8 cellular contexts compared by ENCODE assay signal in the genomic region with DNA sequence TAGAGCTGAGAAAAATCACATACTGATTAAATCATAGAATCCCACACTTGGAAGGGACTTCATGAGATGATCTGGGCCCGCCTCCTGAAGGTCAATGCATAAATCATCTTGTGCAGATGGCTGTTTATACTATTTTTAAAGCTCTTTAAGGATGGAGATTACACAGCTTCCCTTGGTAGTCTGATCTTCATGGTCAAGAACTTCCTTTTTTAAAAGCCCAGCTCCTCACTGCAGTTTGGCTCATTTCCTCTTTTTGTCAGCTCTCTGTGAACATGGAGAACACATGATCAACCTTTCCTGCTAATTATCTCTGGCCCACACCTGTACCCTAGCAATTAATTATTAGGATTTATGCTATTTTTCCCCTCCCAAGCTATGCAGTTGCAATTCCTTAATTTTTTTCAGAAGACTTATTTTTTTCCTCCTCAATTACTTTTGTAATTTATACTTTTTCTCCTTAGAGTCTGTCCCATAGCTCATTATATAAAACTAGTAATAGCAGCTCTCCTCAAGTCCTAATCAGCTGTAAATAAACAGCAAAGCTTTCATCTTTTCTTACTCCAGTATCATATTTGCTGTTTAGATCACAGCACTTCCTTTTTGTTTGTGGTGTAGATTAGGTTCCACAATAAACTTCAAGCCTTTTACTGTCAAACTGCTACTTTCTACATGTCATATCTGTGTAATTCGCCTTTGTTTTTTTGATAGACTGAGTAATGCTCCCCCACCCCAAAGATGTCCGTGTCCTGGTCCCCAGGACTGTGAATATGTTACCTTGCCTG. TPM values are rescaled to one million over a fixed set of nuclear protein-coding genes. Genes with fewer than 3 reads are reported as not detected.
A peak's percentile ranks its signal among the peaks of the same experiment; 100 is the strongest.
DNase-seq lines count a peak whose midpoint lies in the region; ATAC-seq and TF ChIP-seq lines count a peak whose summit lies in the region.

No MANE protein-coding gene starts in this region.

- TF ChIP-seq CTCF in GM23338 (conservative IDR thresholded peaks at IDR 0.05; ENCODE audit: low read depth in 2 of 2) = no peak
- no peak for TF ChIP-seq CTCF in lower lobe of right lung (IDR thresholded peaks at IDR 0.05)

- no peaks in the 10 kb centered on the region for H4K20me1 ChIP-seq in GM23338 (replicated peaks; ENCODE audit: insufficient read depth)

- H3K27me3 ChIP-seq in GM23338 (ENCODE audit: insufficient read depth) = no peaks in the 10 kb centered on the region
- no peaks in the 10 kb centered on the region for H3K27me3 ChIP-seq in lower lobe of right lung (ENCODE audit: low read depth)
- no peaks in the 10 kb centered on the region for H3K27me3 ChIP-seq in effector memory CD4-positive, alpha-beta T cell (replicated peaks; ENCODE audit: control insufficient read depth, insufficient read depth, low read length, poor library complexity, severe bottlenecking)

- DNase-seq in GM23338 (ENCODE audit: low spot score) (no peak), Kasumi-1 (lab: John Stamatoyannopoulos, UW) (peak; percentile 96 to 97), lower lobe of right lung (no peak), AG08396 (ENCODE audit: low spot score) (no peak)
- DNase-seq in effector memory CD8-positive, alpha-beta T cell = no peak
- no peak for DNase-seq in activated CD4-positive, alpha-beta T cell treated with anti-CD3 and anti-CD28 coated beads, Interleukin-2, amount 50 U/mL, for 4 hours
- DNase-seq in effector memory CD4-positive, alpha-beta T cell = no peak

- H3K4me1 ChIP-seq in GM23338 (ENCODE audit: insufficient read depth) (no peaks in the 10 kb centered on the region), lower lobe of right lung (peaks cover 7% of the 10 kb centered on the region)
- no peaks in the 10 kb centered on the region for H3K4me1 ChIP-seq in effector memory CD4-positive, alpha-beta T cell (ENCODE audit: control insufficient read depth, insufficient read depth, low read length, poor library complexity, severe bottlenecking)

- no peak overlapping the region for H3K27ac ChIP-seq in GM23338 (ENCODE audit: low read depth)
- H3K27ac ChIP-seq in lower lobe of right lung = no peak overlapping the region
- H3K27ac ChIP-seq in effector memory CD4-positive, alpha-beta T cell (ENCODE audit: insufficient read depth, low read length, poor library complexity, severe bottlenecking) = no peak overlapping the region

- no peaks in the 10 kb centered on the region for H3K9me2 ChIP-seq in GM23338 (ENCODE audit: insufficient read depth)

- H3K4me3 Mint-ChIP-seq in GM23338 = no peak overlapping the region
- H3K4me3 Mint-ChIP-seq in effector memory CD8-positive, alpha-beta T cell = no peak overlapping the region

- no peaks in the 10 kb centered on the region for H3K9me3 Mint-ChIP-seq in GM23338
- H3K9me3 Mint-ChIP-seq in effector memory CD8-positive, alpha-beta T cell = no peaks in the 10 kb centered on the region

- H3K36me3 ChIP-seq in GM23338 (ENCODE audit: insufficient read depth) (no peaks in the 10 kb centered on the region), lower lobe of right lung (no peaks in the 10 kb centered on the region)
- no peaks in the 10 kb centered on the region for H3K36me3 ChIP-seq in effector memory CD4-positive, alpha-beta T cell (ENCODE audit: control insufficient read depth, insufficient read depth, low read length)

- peak overlapping the region; percentile 30; the same call in 1 of the 2 replicates for H2AFZ ChIP-seq in GM23338

- H3K4me1 Mint-ChIP-seq in GM23338 = peaks cover 5% of the 10 kb centered on the region; the same call in 2 of the 3 replicates
- no peaks in the 10 kb centered on the region for H3K4me1 Mint-ChIP-seq in effector memory CD8-positive, alpha-beta T cell (ENCODE audit: low read depth in 2 of 2)

- intact Hi-C loops in lower lobe of right lung (cut with DNase I) = no loop called here

- no peaks in the 10 kb centered on the region for H3K27me3 Mint-ChIP-seq in GM23338 (ENCODE audit: insufficient read depth, low read depth, poor library complexity)
- no peaks in the 10 kb centered on the region for H3K27me3 Mint-ChIP-seq in effector memory CD8-positive, alpha-beta T cell

- no peaks in the 10 kb centered on the region for H3F3A ChIP-seq in GM23338 (replicated peaks; ENCODE audit: low read depth)

- ATAC-seq in GM18861 (IDR thresholded peaks at IDR 0.05; ENCODE audit: unreplicated experiment) (peak; percentile 90), GM23338 (no peak), lower lobe of right lung (peak; percentile 41 to 56)
- ATAC-seq in effector memory CD8-positive, alpha-beta T cell (replicated peaks) = no peak

- H3K9me3 ChIP-seq in lower lobe of right lung = no peaks in the 10 kb centered on the region
- H3K9me3 ChIP-seq in effector memory CD4-positive, alpha-beta T cell (ENCODE audit: control insufficient read depth, low read length) = no peaks in the 10 kb centered on the region

- H3K4me3 ChIP-seq in GM23338 (no peak overlapping the region), lower lobe of right lung (no peak overlapping the region)
- H3K4me3 ChIP-seq in effector memory CD4-positive, alpha-beta T cell (ENCODE audit: insufficient read depth, low read depth, low read length, poor library complexity, severe bottlenecking) = no peak overlapping the region

- no peaks in the 10 kb centered on the region for H3K36me3 Mint-ChIP-seq in GM23338 (ENCODE audit: low read depth)
- no peaks in the 10 kb centered on the region for H3K36me3 Mint-ChIP-seq in effector memory CD8-positive, alpha-beta T cell (ENCODE audit: insufficient read depth)

- no peak overlapping the region for H3K4me2 ChIP-seq in GM23338

- no peak overlapping the region for H3K27ac Mint-ChIP-seq in GM23338
- H3K27ac Mint-ChIP-seq in effector memory CD8-positive, alpha-beta T cell = no peak overlapping the region

- no peaks in the 10 kb centered on the region for H3K79me2 ChIP-seq in GM23338 (replicated peaks; ENCODE audit: insufficient read depth)

TF ChIP-seq in GM23338, 12 proteins besides CTCF, POLR2A, EP300 and RAD21:
- no peak for TF ChIP-seq EZH2phosphoT487 (IDR thresholded peaks at IDR 0.05; ENCODE audit: unreplicated experiment)
- TF ChIP-seq, protein P1, sequence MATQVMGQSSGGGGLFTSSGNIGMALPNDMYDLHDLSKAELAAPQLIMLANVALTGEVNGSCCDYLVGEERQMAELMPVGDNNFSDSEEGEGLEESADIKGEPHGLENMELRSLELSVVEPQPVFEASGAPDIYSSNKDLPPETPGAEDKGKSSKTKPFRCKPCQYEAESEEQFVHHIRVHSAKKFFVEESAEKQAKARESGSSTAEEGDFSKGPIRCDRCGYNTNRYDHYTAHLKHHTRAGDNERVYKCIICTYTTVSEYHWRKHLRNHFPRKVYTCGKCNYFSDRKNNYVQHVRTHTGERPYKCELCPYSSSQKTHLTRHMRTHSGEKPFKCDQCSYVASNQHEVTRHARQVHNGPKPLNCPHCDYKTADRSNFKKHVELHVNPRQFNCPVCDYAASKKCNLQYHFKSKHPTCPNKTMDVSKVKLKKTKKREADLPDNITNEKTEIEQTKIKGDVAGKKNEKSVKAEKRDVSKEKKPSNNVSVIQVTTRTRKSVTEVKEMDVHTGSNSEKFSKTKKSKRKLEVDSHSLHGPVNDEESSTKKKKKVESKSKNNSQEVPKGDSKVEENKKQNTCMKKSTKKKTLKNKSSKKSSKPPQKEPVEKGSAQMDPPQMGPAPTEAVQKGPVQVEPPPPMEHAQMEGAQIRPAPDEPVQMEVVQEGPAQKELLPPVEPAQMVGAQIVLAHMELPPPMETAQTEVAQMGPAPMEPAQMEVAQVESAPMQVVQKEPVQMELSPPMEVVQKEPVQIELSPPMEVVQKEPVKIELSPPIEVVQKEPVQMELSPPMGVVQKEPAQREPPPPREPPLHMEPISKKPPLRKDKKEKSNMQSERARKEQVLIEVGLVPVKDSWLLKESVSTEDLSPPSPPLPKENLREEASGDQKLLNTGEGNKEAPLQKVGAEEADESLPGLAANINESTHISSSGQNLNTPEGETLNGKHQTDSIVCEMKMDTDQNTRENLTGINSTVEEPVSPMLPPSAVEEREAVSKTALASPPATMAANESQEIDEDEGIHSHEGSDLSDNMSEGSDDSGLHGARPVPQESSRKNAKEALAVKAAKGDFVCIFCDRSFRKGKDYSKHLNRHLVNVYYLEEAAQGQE (IDR thresholded peaks at IDR 0.05; ENCODE audit: unreplicated experiment) = no peak
- no peak for TF ChIP-seq EZH2 (IDR thresholded peaks at IDR 0.05; ENCODE audit: low read depth, unreplicated experiment)
- no peak for TF ChIP-seq CREB1 (CRISPR knock-in tag; IDR thresholded peaks at IDR 0.05; ENCODE audit: low read depth)
- no peak for TF ChIP-seq ZNF114 (CRISPR knock-in tag; IDR thresholded peaks at IDR 0.05)
- no peak for TF ChIP-seq STAT1 (IDR thresholded peaks at IDR 0.05; ENCODE audit: unreplicated experiment)

RNA-seq across cellular contexts. Expression of a gene that starts 25.7 kb away (rescaled TPM):
- not detected in 2 replicates for total RNA-seq in GM23338 (2014; rRNA removed; shearing (Covaris generic))
- not detected in 2 replicates for polyA plus RNA-seq in GM23338 (2016; fragmentation: Nextera tagmentation; extraction: Ambion mirVana)
- not detected for total RNA-seq in lower lobe of right lung

RNA-seq across cellular contexts. Expression of a gene that starts 52.3 kb away (rescaled TPM):
- total RNA-seq in GM23338 (2014; rRNA removed; shearing (Covaris generic)) = 2.8 and 4.1 TPM in 2 replicates
- 1.0 and 1.5 TPM in 2 replicates for polyA plus RNA-seq in GM23338 (2016; fragmentation: Nextera tagmentation; extraction: Ambion mirVana)
- total RNA-seq in lower lobe of right lung = 24.5 TPM

Comparison
In these comparisons a context has a peak if more than half of its experiments do, and no peak if none do; other contexts are left out.
1. ATAC-seq: peak in GM18861 (single experiment) and lower lobe of right lung (2 of 2); none in GM23338 (single experiment) and effector memory CD8-positive, alpha-beta T cell (single experiment).
2. DNase-seq: peak in Kasumi-1 (2 of 2); none in GM23338 (single experiment), lower lobe of right lung (single experiment), AG08396 (single experiment), effector memory CD8-positive, alpha-beta T cell (0 of 3), activated CD4-positive, alpha-beta T cell treated with anti-CD3 and anti-CD28 coated beads, Interleukin-2, amount 50 U/mL, for 4 hours (0 of 2) and effector memory CD4-positive, alpha-beta T cell (0 of 3).